20 cellular contexts compared by ENCODE assay signal in genomic region chr19:39109641-39110040, GRCh38. TPM values are rescaled to one million over a fixed set of nuclear protein-coding genes. Genes with fewer than 3 reads are reported as not detected.
"Had no signal": no experiment of that assay in that cellular context is flagged by ENCODE, and none has a peak within 500 bp of the region (broad histone marks: within the 10 kb centered on the region; RNA-seq: fewer than 3 reads in every experiment).

No MANE protein-coding gene starts in this region.

- H3K27me3 ChIP-seq: adrenal gland, MG63 had no signal

- H3K27ac ChIP-seq: adrenal gland, PC-9, SK-N-MC had no signal

- DNase-seq: activated gamma-delta T cell, NCI-H1092, NCI-H1436 treated with DMSO at 0.1 percent for 48 hours, NCI-H1694 treated with DMSO at 0.1 percent for 48 hours, NCI-H524 treated with DMSO at 0.1 percent for 48 hours had no signal

- H3K4me3 Mint-ChIP-seq: activated CD4-positive, alpha-beta T cell treated with anti-CD3 and anti-CD28 coated beads for 36 hours; activated CD4-positive, alpha-beta T cell treated with anti-CD3 and anti-CD28 coated beads, Interleukin-2, amount 10 ng/mL, durations not matched to agents 7 days and 5 days; activated CD8-positive, alpha-beta T cell treated with anti-CD3 and anti-CD28 coated beads, Interleukin-2, amount 10 ng/mL, durations not matched to agents 7 days and 5 days; activated naive CD4-positive, alpha-beta T cell treated with anti-CD3 and anti-CD28 coated beads, Interleukin-2, amount 50 U/mL, for 24 hours; activated T-cell treated with anti-CD3 and anti-CD28 coated beads, Interleukin-2, amount 50 U/mL, for 24 hours; brain; T-helper 1 cell treated with Interleukin-12 subunit alpha and Interleukin-12 subunit beta and Interleukin-4 antibody, amounts not matched to agents 30 μg/mL and 1 μg/mL, for 36 hours; T-helper 2 cell treated with Interferon-gamma antibody and Interleukin-4, amounts not matched to agents 5 μg/mL and 100 μg/mL, for 36 hours had no signal

- H3K27me3 Mint-ChIP-seq: activated CD4-positive, alpha-beta T cell treated with anti-CD3 and anti-CD28 coated beads for 36 hours; activated naive CD4-positive, alpha-beta T cell treated with anti-CD3 and anti-CD28 coated beads, Interleukin-2, amount 50 U/mL, for 24 hours; activated T-cell treated with anti-CD3 and anti-CD28 coated beads, Interleukin-2, amount 50 U/mL, for 24 hours had no signal

- H2AFZ ChIP-seq: PC-9 had no signal

- H3K4me1 Mint-ChIP-seq: activated CD4-positive, alpha-beta T cell treated with anti-CD3 and anti-CD28 coated beads for 36 hours had no signal

- H3K36me3 Mint-ChIP-seq: activated naive CD4-positive, alpha-beta T cell treated with anti-CD3 and anti-CD28 coated beads, Interleukin-2, amount 50 U/mL, for 24 hours; brain had no signal

- H3K27ac Mint-ChIP-seq: activated CD4-positive, alpha-beta T cell treated with anti-CD3 and anti-CD28 coated beads for 36 hours; activated CD4-positive, alpha-beta T cell treated with anti-CD3 and anti-CD28 coated beads, Interleukin-2, amount 10 ng/mL, durations not matched to agents 7 days and 5 days; activated CD8-positive, alpha-beta T cell treated with anti-CD3 and anti-CD28 coated beads, Interleukin-2, amount 10 ng/mL, durations not matched to agents 7 days and 5 days; activated T-cell treated with anti-CD3 and anti-CD28 coated beads, Interleukin-2, amount 50 U/mL, for 24 hours; activated T-helper 2 cell treated with anti-CD3 and anti-CD28 coated beads, Interferon-gamma antibody, Interleukin-2, Interleukin-4, amounts not matched to agents 10 μg/mL and 5 μg/mL and 100 μg/mL, durations not matched to agents 14 hours and 24 hours and 36 hours; T-helper 1 cell treated with Interleukin-12 subunit alpha and Interleukin-12 subunit beta and Interleukin-4 antibody, amounts not matched to agents 30 μg/mL and 1 μg/mL, for 36 hours; T-helper 2 cell treated with Interferon-gamma antibody and Interleukin-4, amounts not matched to agents 5 μg/mL and 100 μg/mL, for 36 hours had no signal

- H3K4me2 ChIP-seq: PC-9 had no signal

- H3K4me3 ChIP-seq: adrenal gland, MG63, PC-9, SK-N-MC had no signal

- H3K9me3 Mint-ChIP-seq: activated CD4-positive, alpha-beta T cell treated with anti-CD3 and anti-CD28 coated beads, Interleukin-2, amount 10 ng/mL, durations not matched to agents 7 days and 5 days; activated naive CD4-positive, alpha-beta T cell treated with anti-CD3 and anti-CD28 coated beads, Interleukin-2, amount 50 U/mL, for 24 hours; activated T-cell treated with anti-CD3 and anti-CD28 coated beads, Interleukin-2, amount 50 U/mL, for 24 hours; activated T-helper 2 cell treated with anti-CD3 and anti-CD28 coated beads, Interferon-gamma antibody, Interleukin-2, Interleukin-4, amounts not matched to agents 10 μg/mL and 5 μg/mL and 100 μg/mL, durations not matched to agents 14 hours and 24 hours and 36 hours; T-helper 1 cell treated with Interleukin-12 subunit alpha and Interleukin-12 subunit beta and Interleukin-4 antibody, amounts not matched to agents 30 μg/mL and 1 μg/mL, for 36 hours; T-helper 2 cell treated with Interferon-gamma antibody and Interleukin-4, amounts not matched to agents 5 μg/mL and 100 μg/mL, for 36 hours had no signal

RNA-seq across cellular contexts. Expression of gene ACP7, which starts 25.5 kb away (rescaled TPM):
- total RNA-seq: activated CD4-positive, alpha-beta T cell treated with anti-CD3 and anti-CD28 coated beads for 36 hours; activated CD4-positive, alpha-beta T cell treated with anti-CD3 and anti-CD28 coated beads, Interleukin-2, amount 10 ng/mL, durations not matched to agents 7 days and 5 days; activated CD8-positive, alpha-beta T cell treated with anti-CD3 and anti-CD28 coated beads, Interleukin-2, amount 10 ng/mL, durations not matched to agents 7 days and 5 days; activated T-helper 2 cell treated with anti-CD3 and anti-CD28 coated beads, Interferon-gamma antibody, Interleukin-2, Interleukin-4, amounts not matched to agents 10 μg/mL and 5 μg/mL and 100 μg/mL, durations not matched to agents 14 hours and 24 hours and 36 hours; adrenal gland; OCI-LY7; Right ventricle myocardium superior had no signal
- polyA plus RNA-seq: adrenal gland had no signal
